Comparison of ENCODE assay signal across 21 cellular contexts in genomic region chr14:88616697-88617096, GRCh38.
"Had no signal": no experiment of that assay in that cellular context is flagged by ENCODE, and none has a peak within 500 bp of the region (broad histone marks: within the 10 kb centered on the region; RNA-seq: fewer than 3 reads in every experiment).

No MANE protein-coding gene starts in this region.

- H3K27ac ChIP-seq: brain microvascular endothelial cell, lower lobe of right lung, spleen, upper lobe of right lung had no signal

- H3K4me3 Mint-ChIP-seq: activated CD4-positive, alpha-beta T cell treated with anti-CD3 and anti-CD28 coated beads, Interleukin-2, amount 10 ng/mL, durations not matched to agents 24 days and 14 days; activated CD8-positive, alpha-beta T cell treated with anti-CD3 and anti-CD28 coated beads for 36 hours; dendritic cell treated with granulocyte-macrophage colony-stimulating factor and Interleukin-4, amounts not matched to agents 40 ng/mL and 50 ng/mL, for 4 days; nephron had no signal

- H3K27me3 Mint-ChIP-seq: activated CD4-positive, alpha-beta T cell treated with anti-CD3 and anti-CD28 coated beads, Interleukin-2, amount 10 ng/mL, durations not matched to agents 24 days and 14 days; activated CD8-positive, alpha-beta T cell treated with anti-CD3 and anti-CD28 coated beads for 36 hours; dendritic cell treated with granulocyte-macrophage colony-stimulating factor and Interleukin-4, amounts not matched to agents 40 ng/mL and 50 ng/mL, for 4 days had no signal

- FAIRE-seq: endothelial cell of umbilical vein, islet of Langerhans had no signal

- ATAC-seq: activated CD8-positive, alpha-beta T cell treated with anti-CD3 and anti-CD28 coated beads for 36 hours; left colon; lower lobe of right lung; upper lobe of right lung had no signal

- H3K27me3 ChIP-seq: brain microvascular endothelial cell, spleen, upper lobe of right lung had no signal

- H3K27ac Mint-ChIP-seq: activated CD4-positive, alpha-beta T cell treated with anti-CD3 and anti-CD28 coated beads, Interleukin-2, amount 10 ng/mL, durations not matched to agents 24 days and 14 days; activated CD8-positive, alpha-beta T cell treated with anti-CD3 and anti-CD28 coated beads for 36 hours; dendritic cell treated with granulocyte-macrophage colony-stimulating factor and Interleukin-4, amounts not matched to agents 40 ng/mL and 50 ng/mL, for 4 days; nephron had no signal

- H3K9me3 ChIP-seq: lower lobe of right lung, spleen, upper lobe of right lung had no signal

- H3K4me3 ChIP-seq: lower lobe of right lung, spleen, upper lobe of right lung had no signal

- DNase-seq: activated CD4-positive, alpha-beta T cell treated with anti-CD3 and anti-CD28 coated beads, Interleukin-2, amount 10 ng/mL, durations not matched to agents 24 days and 14 days; activated CD8-positive, alpha-beta T cell treated with anti-CD3 and anti-CD28 coated beads for 36 hours; activated effector memory CD4-positive, alpha-beta T cell treated with anti-CD3 and anti-CD28 coated beads, Interleukin-2, amount 50 U/mL, for 16 hours; activated naive CD4-positive, alpha-beta T cell treated with anti-CD3 and anti-CD28 coated beads, Interleukin-2, amount 50 U/mL, for 16 hours; activated T-cell treated with anti-CD3 and anti-CD28 coated beads, Interleukin-2, amount 50 U/mL, for 1 hour; aorta; brain microvascular endothelial cell; effector CD8-positive, alpha-beta T cell; foreskin fibroblast; hippocampal formation; left colon; lower lobe of right lung; spleen; stimulated activated naive CD4-positive, alpha-beta T cell; T-helper 1 cell; T-helper 9 cell; upper lobe of right lung had no signal

- H3K9me3 Mint-ChIP-seq: activated CD4-positive, alpha-beta T cell treated with anti-CD3 and anti-CD28 coated beads, Interleukin-2, amount 10 ng/mL, durations not matched to agents 24 days and 14 days; activated CD8-positive, alpha-beta T cell treated with anti-CD3 and anti-CD28 coated beads for 36 hours; dendritic cell treated with granulocyte-macrophage colony-stimulating factor and Interleukin-4, amounts not matched to agents 40 ng/mL and 50 ng/mL, for 4 days; nephron had no signal
